In the genomic region with DNA sequence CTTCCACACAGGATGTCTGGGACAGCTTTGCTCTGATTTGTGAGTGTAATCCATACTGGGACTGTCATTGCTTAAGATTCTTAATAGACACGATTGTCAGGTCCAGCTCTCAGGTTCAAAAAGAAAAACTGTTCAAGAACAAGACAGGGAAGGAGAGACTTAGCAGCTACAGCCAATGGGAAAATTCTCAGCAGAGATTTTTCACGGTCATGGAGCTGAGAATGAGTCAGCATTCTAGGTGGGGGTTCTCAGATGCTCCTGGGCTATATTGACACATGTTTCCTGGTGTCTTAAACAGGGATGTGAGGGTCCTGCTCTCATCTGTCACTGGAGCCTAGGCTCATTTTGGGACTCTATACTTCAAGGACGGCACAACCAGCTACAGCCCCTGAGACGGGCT, we compare ENCODE assay signal across 18 cellular contexts.
DNase-seq lines count a peak whose midpoint lies in the region; ATAC-seq, FAIRE-seq and TF ChIP-seq lines count a peak whose summit lies in the region.
"Had no signal": no experiment of that assay in that cellular context is flagged by ENCODE, and none has a peak within 500 bp of the region (broad histone marks: within the 10 kb centered on the region; RNA-seq: fewer than 3 reads in every experiment).

No MANE protein-coding gene starts in this region.

- H3K79me2 ChIP-seq in HCT116 (ENCODE audit: insufficient read depth, low read length) (no peaks in the 10 kb centered on the region), K562 (ENCODE audit: control insufficient read depth, insufficient read depth, low read length) (no peaks in the 10 kb centered on the region)

- no peak for TF ChIP-seq EP300 in K562 (IDR thresholded peaks at IDR 0.05; ENCODE audit: low read length)

- no peak for ATAC-seq in HCT116
- ATAC-seq in K562 = peak; percentile 62
- no peak for ATAC-seq in GM21447 (IDR thresholded peaks at IDR 0.05; ENCODE audit: unreplicated experiment)
- ATAC-seq: CD8-positive, alpha-beta T cell; Panc1 had no signal

- H4K20me1 ChIP-seq in HCT116 (ENCODE audit: insufficient read depth) (no peaks in the 10 kb centered on the region), K562 (replicated peaks; ENCODE audit: control insufficient read depth, insufficient read depth, low read length) (no peaks in the 10 kb centered on the region)

- TF ChIP-seq CTCF in HCT116 (IDR thresholded peaks at IDR 0.05 in 2 of 3, conservative IDR thresholded peaks at IDR 0.05 in 1 of 3; ENCODE audit: borderline replicate concordance in 1 of 3, insufficient read depth in 1 of 3, low read depth in 2 of 3, low read length in 2 of 3) (no peak), K562 (IDR thresholded peaks at IDR 0.05 in 2 of 3, conservative IDR thresholded peaks at IDR 0.05 in 1 of 3; ENCODE audit: insufficient read depth in 2 of 3, low read depth in 1 of 3, low read length in 3 of 3) (no peak)

- no peak overlapping the region for H3K4me2 ChIP-seq in HCT116 (ENCODE audit: low read length)
- no peak overlapping the region for H3K4me2 ChIP-seq in K562 (ENCODE audit: insufficient read depth, low read length)

- no peak overlapping the region for H3K9ac ChIP-seq in HCT116 (ENCODE audit: low read length)
- H3K9ac ChIP-seq in K562 (ENCODE audit: insufficient read depth in 1 of 2, low read depth in 2 of 2, low read length in 2 of 2) = no peak overlapping the region

- H3K9me2 ChIP-seq in HCT116 (ENCODE audit: insufficient read depth) = no peaks in the 10 kb centered on the region

- whole genome bisulfite sequencing in K562 (ENCODE audit: insufficient coverage, low coverage, missing lambda C conversion rate) = 20% methylated on average over 4 of the region's 4 CpGs

- H3K9me3 ChIP-seq in HCT116 (ENCODE audit: control insufficient read depth in 1 of 2, insufficient read depth in 1 of 2, low read depth in 1 of 2, low read length in 2 of 2) = no peaks in the 10 kb centered on the region
- no peaks in the 10 kb centered on the region for H3K9me3 ChIP-seq in K562 (replicated peaks; ENCODE audit: control insufficient read depth, insufficient read depth, low read depth, low read length)
- H3K9me3 ChIP-seq in effector memory CD4-positive, alpha-beta T cell (ENCODE audit: control insufficient read depth, low read length) = no peaks in the 10 kb centered on the region

- peak overlapping the region; percentile 31 for H2AFZ ChIP-seq in HCT116 (ENCODE audit: low read depth, low read length, poor library complexity, severe bottlenecking)
- no peak overlapping the region for H2AFZ ChIP-seq in K562 (ENCODE audit: low read depth, low read length)

- FAIRE-seq in K562 (lab: Jason Lieb, UNC) = peak; percentile 15

- BruUV-seq in HCT116 (replicated peaks; lab: Mats Ljungman, UMichigan) = no TSS peak
- BruUV-seq in K562 (replicated peaks; lab: Mats Ljungman, UMichigan) = no TSS peak

- H3K27ac ChIP-seq in HCT116 (ENCODE audit: low read depth, low read length) = no peak overlapping the region
- H3K27ac ChIP-seq in K562 (ENCODE audit: extremely low read depth, low read depth, low read length) = no peak overlapping the region
- no peak overlapping the region for H3K27ac ChIP-seq in effector memory CD4-positive, alpha-beta T cell (ENCODE audit: insufficient read depth, low read length, poor library complexity, severe bottlenecking)
- H3K27ac ChIP-seq: HL-60 had no signal

- intact Hi-C loops in HCT116 (cut with micrococcal nuclease) = no loop called here
- intact Hi-C loops in K562 (cut with micrococcal nuclease) = no loop called here

- H3K4me1 ChIP-seq in HCT116 (ENCODE audit: control insufficient read depth in 1 of 2, insufficient read depth in 2 of 2, low read length in 2 of 2) (no peaks in the 10 kb centered on the region), K562 (replicated peaks in 1 of 2; ENCODE audit: control insufficient read depth in 2 of 2, insufficient read depth in 2 of 2, low read length in 2 of 2) (peaks cover 0 to under 1% of the 10 kb centered on the region in 2 experiments; a peak in 1 of 5 replicates)
- no peaks in the 10 kb centered on the region for H3K4me1 ChIP-seq in effector memory CD4-positive, alpha-beta T cell (ENCODE audit: control insufficient read depth, insufficient read depth, low read length, poor library complexity, severe bottlenecking)

- TF ChIP-seq RAD21 in HCT116 (IDR thresholded peaks at IDR 0.05; ENCODE audit: low read depth) = no peak
- no peak for TF ChIP-seq RAD21 in K562 (CRISPR knock-in tag; conservative IDR thresholded peaks at IDR 0.05 in 1 of 2, IDR thresholded peaks at IDR 0.05 in 1 of 2)

- H3K9me1 ChIP-seq in K562 (ENCODE audit: control insufficient read depth, insufficient read depth, low read length) = no peaks in the 10 kb centered on the region

- H3K4me3 ChIP-seq in HCT116 (replicated peaks in 1 of 2; ENCODE audit: low read depth in 1 of 2, low read length in 2 of 2) (no peak overlapping the region), K562 (no peak overlapping the region)
- no peak overlapping the region for H3K4me3 ChIP-seq in effector memory CD4-positive, alpha-beta T cell (ENCODE audit: insufficient read depth, low read depth, low read length, poor library complexity, severe bottlenecking)

- H3K27me3 ChIP-seq in HCT116 (ENCODE audit: insufficient read depth, low read length) = 0 out of 2 replicates have a peak, but pooled peaks cover 2% of the 10 kb centered on the region
- no peaks in the 10 kb centered on the region for H3K27me3 ChIP-seq in K562 (ENCODE audit: control insufficient read depth in 2 of 2, insufficient read depth in 2 of 2, low read length in 2 of 2)
- no peaks in the 10 kb centered on the region for H3K27me3 ChIP-seq in effector memory CD4-positive, alpha-beta T cell (replicated peaks; ENCODE audit: control insufficient read depth, insufficient read depth, low read length, poor library complexity, severe bottlenecking)

- RAD21 ChIA-PET in HCT116 (lab: Charles Lee; ENCODE audit: low non-redundant PET in 1 of 2, low total read pairs in 2 of 2, uncharacterized antibody in 2 of 2, unreplicated experiment in 2 of 2) = no interaction called here

- H3K36me3 ChIP-seq in HCT116 (ENCODE audit: control insufficient read depth in 1 of 2, insufficient read depth in 2 of 2, low read length in 2 of 2) = no peaks in the 10 kb centered on the region
- no peaks in the 10 kb centered on the region for H3K36me3 ChIP-seq in K562 (ENCODE audit: control insufficient read depth, insufficient read depth, low read length)
- H3K36me3 ChIP-seq in effector memory CD4-positive, alpha-beta T cell (ENCODE audit: control insufficient read depth, insufficient read depth, low read length) = no peaks in the 10 kb centered on the region

- DNase-seq in ACHN (peak; percentile 4), HCT116 (ENCODE audit: low read depth, low spot score) (no peak), K562 (ENCODE audit: extremely low read depth in 1 of 4, low spot score in 3 of 4) (peak in 2 of 4 experiments; percentile 52 to 58), kidney tubule cell (ENCODE audit: low spot score) (peak; percentile 53)
- DNase-seq in activated effector memory CD4-positive, alpha-beta T cell treated with anti-CD3 and anti-CD28 coated beads, Interleukin-2, amount 50 U/mL, for 16 hours = no peak
- no peak for DNase-seq in effector memory CD4-positive, alpha-beta T cell
- no peak for DNase-seq in stimulated activated CD4-positive, alpha-beta T cell treated with anti-CD3 and anti-CD28 coated beads, Interleukin-1b, Interleukin-23, amount 100 ng/mL, for 48 hours
- DNase-seq: CD8-positive, alpha-beta T cell; EL; KG1; NCI-H1105; NCI-H1694 treated with DMSO at 0.1 percent for 48 hours; NCI-H510A; NCI-H82; SHP77 had no signal

- CTCF ChIA-PET in HCT116 (lab: Charles Lee) = no interaction called here
- CTCF ChIA-PET in K562 (lab: Yijun Ruan, JAX; ENCODE audit: low intra/inter-chr PET ratio) = no interaction called here

- TF ChIP-seq POLR2A in HCT116 (IDR thresholded peaks at IDR 0.05; ENCODE audit: borderline replicate concordance, extremely low read depth, insufficient read depth, insufficient read length) (no peak), K562 (conservative IDR thresholded peaks at IDR 0.05) (no peak)

- in situ Hi-C loops in ACHN (cut with HindIII; ENCODE audit: low pct_ligation_motif_present, low pct_unique_long_range_greater_than_20kb, low sequenced_read_pairs) (no loop called here), K562 (cut with MboI) (no loop called here)

- POLR2A ChIA-PET in HCT116 (lab: Charles Lee) = interaction anchor here (1.1 kb wide), 1 partner anchor 13 kb away, joined by 3 read pairs; no protein-coding TSS in a partner anchor
- POLR2A ChIA-PET in K562 (lab: Yijun Ruan, JAX) = interaction anchor here (0.6 to 1.5 kb wide), 10 partner anchors 9 to 499 kb away, joined by 3 to 6 read pairs (median 3); no protein-coding TSS in a partner anchor

TF ChIP-seq in K562, 482 proteins besides CTCF, POLR2A, EP300 and RAD21 (continues in another document):
- TF ChIP-seq NFE2L1 (tag; IDR thresholded peaks at IDR 0.05; ENCODE audit: borderline replicate concordance, low read depth) (peak; percentile 86), CHAMP1 (IDR thresholded peaks at IDR 0.05) (no peak), PHF21A (IDR thresholded peaks at IDR 0.05; ENCODE audit: borderline replicate concordance, low read depth) (peak; percentile 96; the same call in 1 of the 2 replicates), MAFK (IDR thresholded peaks at IDR 0.05; ENCODE audit: low read length) (peak; percentile 85)

Comparison
In these comparisons a context has a peak if more than half of its experiments do, and no peak if none do; other contexts are left out.
1. DNase-seq: peak in ACHN (single experiment) and kidney tubule cell (single experiment); none in HCT116 (single experiment), activated effector memory CD4-positive, alpha-beta T cell treated with anti-CD3 and anti-CD28 coated beads, Interleukin-2, amount 50 U/mL, for 16 hours (single experiment), effector memory CD4-positive, alpha-beta T cell (0 of 3) and stimulated activated CD4-positive, alpha-beta T cell treated with anti-CD3 and anti-CD28 coated beads, Interleukin-1b, Interleukin-23, amount 100 ng/mL, for 48 hours (single experiment).